ENCODE assay signal across 10 cellular contexts in genomic region chr17:18093616-18094408, GRCh38. TPM values are rescaled to one million over a fixed set of nuclear protein-coding genes. Genes with fewer than 3 reads are reported as not detected.
DNase-seq lines count a peak whose midpoint lies in the region; ATAC-seq, FAIRE-seq and TF ChIP-seq lines count a peak whose summit lies in the region.
"Had no signal": no experiment of that assay in that cellular context is flagged by ENCODE, and none has a peak within 500 bp of the region (broad histone marks: within the 10 kb centered on the region; RNA-seq: fewer than 3 reads in every experiment).

No MANE protein-coding gene starts in this region.

- H3K9me3 ChIP-seq in A673 (ENCODE audit: low read depth, low read length, poor library complexity, severe bottlenecking), result no peaks in the 10 kb centered on the region
- no peaks in the 10 kb centered on the region for H3K9me3 ChIP-seq in vagina
- H3K9me3 ChIP-seq: body of pancreas, HAP-1 had no signal

- H3K27ac ChIP-seq in A673 (ENCODE audit: low read depth, low read length, poor library complexity, severe bottlenecking) (no peak overlapping the region), vagina (no peak overlapping the region)
- H3K27ac ChIP-seq: body of pancreas had no signal

- POLR2A ChIA-PET in A673 (lab: Charles Lee; ENCODE audit: low non-redundant PET), result no interaction called here

- CTCF ChIA-PET in A673 (lab: Charles Lee), result no interaction called here

- no peak for FAIRE-seq in RCC 7860 (lab: Jason Lieb, UNC)

- H3K4me1 ChIP-seq in A673 (ENCODE audit: insufficient read depth, low read length, poor library complexity, severe bottlenecking), result peaks cover under 1% of the 10 kb centered on the region
- H3K4me1 ChIP-seq in vagina, result peaks cover 4% of the 10 kb centered on the region

- BruUV-seq in A673 (replicated peaks; lab: Mats Ljungman, UMichigan), result no TSS peak

- TF ChIP-seq CTCF in A673 (conservative IDR thresholded peaks at IDR 0.05; ENCODE audit: low read depth, low read length), result peak; percentile 74
- TF ChIP-seq CTCF in GM10266 (IDR thresholded peaks at IDR 0.05; ENCODE audit: control insufficient read depth, insufficient read depth, low read depth, missing control alignments), result peak; percentile 38
- no peak for TF ChIP-seq CTCF in vagina (IDR thresholded peaks at IDR 0.05)

- DNase-seq in A673 (ENCODE audit: low spot score) (peak; percentile 90), GM10266 (ENCODE audit: extremely low spot score) (no peak), RCC 7860 (ENCODE audit: low spot score) (peak; percentile 67), fibroblast of the conjunctiva (ENCODE audit: low read depth) (peak; percentile 53), smooth muscle cell of the brain vasculature (ENCODE audit: low read depth, low spot score) (peak; percentile 17), vagina (ENCODE audit: extremely low spot score in 2 of 2) (no peak), NCI-H187 treated with DMSO at 0.1 percent for 48 hours (lab: John Stamatoyannopoulos, UW) (no peak)

- H3K4me3 ChIP-seq in A673 (ENCODE audit: low read depth, low read length, poor library complexity, severe bottlenecking) (no peak overlapping the region), vagina (no peak overlapping the region)
- H3K4me3 ChIP-seq: body of pancreas, HAP-1 had no signal

- ATAC-seq in HG02588 (IDR thresholded peaks at IDR 0.05; ENCODE audit: unreplicated experiment), result no peak
- ATAC-seq: body of pancreas had no signal

- intact Hi-C loops in A673 (cut with micrococcal nuclease; ENCODE audit: unreplicated experiment), result no loop called here
- intact Hi-C loops in vagina (cut with DNase I), result no loop called here

- H3K27me3 ChIP-seq in A673 (replicated peaks; ENCODE audit: insufficient read depth, low read depth, low read length, poor library complexity) (no peaks in the 10 kb centered on the region), vagina (no peaks in the 10 kb centered on the region)
- H3K27me3 ChIP-seq: body of pancreas had no signal

- H3K36me3 ChIP-seq in A673 (ENCODE audit: insufficient read depth, low read length, poor library complexity, severe bottlenecking) (peaks cover 27% of the 10 kb centered on the region), vagina (peaks cover 4 to 40% of the 10 kb centered on the region in 2 donors)

- no peak for TF ChIP-seq POLR2A in vagina (IDR thresholded peaks at IDR 0.05)

RNA-seq across cellular contexts. Expression of gene DRG2, which starts 6.1 kb away (rescaled TPM):
- total RNA-seq in A673 (2021) (42.7 and 48.4 TPM in 2 replicates), vagina (40.8 TPM)

RNA-seq across cellular contexts. Expression of gene MYO15A, which starts 14.7 kb away (rescaled TPM):
- total RNA-seq in A673 (2021), result 0.28 and 0.44 TPM in 2 replicates
- 6.1 TPM for total RNA-seq in vagina

RNA-seq across cellular contexts. Expression of gene GID4, which starts 54.6 kb away (rescaled TPM):
- total RNA-seq in A673 (2021) (14.0 and 16.5 TPM in 2 replicates), vagina (11.3 TPM)

RNA-seq across cellular contexts. Expression of gene ATPAF2, which starts 54.8 kb away (rescaled TPM):
- 30.5 and 33.7 TPM in 2 replicates for total RNA-seq in A673 (2021)
- 15.5 TPM for total RNA-seq in vagina

Comparison
In these comparisons a context has a peak if more than half of its experiments do, and no peak if none do; other contexts are left out.
1. DNase-seq: peak in A673 (single experiment), RCC 7860 (single experiment), fibroblast of the conjunctiva (single experiment) and smooth muscle cell of the brain vasculature (single experiment); none in GM10266 (single experiment), vagina (0 of 2) and NCI-H187 treated with DMSO at 0.1 percent for 48 hours (single experiment).
2. CTCF ChIP-seq: peak in A673 (single experiment) and GM10266 (single experiment); none in vagina (0 of 3).